In genomic region chr19:48634036-48634342, GRCh38 we compare ENCODE assay signal across 9 cellular contexts. TPM values are rescaled to one million over a fixed set of nuclear protein-coding genes. Genes with fewer than 3 reads are reported as not detected.
DNase-seq lines count a peak whose midpoint lies in the region; ATAC-seq, FAIRE-seq and TF ChIP-seq lines count a peak whose summit lies in the region.
"Had no signal": no experiment of that assay in that cellular context is flagged by ENCODE, and none has a peak within 500 bp of the region (broad histone marks: within the 10 kb centered on the region; RNA-seq: fewer than 3 reads in every experiment).

No MANE protein-coding gene starts in this region.

- H3K27me3 ChIP-seq in A673 (replicated peaks; ENCODE audit: insufficient read depth, low read depth, low read length, poor library complexity): no peaks in the 10 kb centered on the region
- peaks cover 9% of the 10 kb centered on the region; the same call in 1 of the 2 replicates for H3K27me3 ChIP-seq in HUES48 (ENCODE audit: control insufficient read depth, insufficient read depth, low read length)
- H3K27me3 ChIP-seq in mammary epithelial cell (ENCODE audit: insufficient read depth, low read length): no peaks in the 10 kb centered on the region
- no peaks in the 10 kb centered on the region for H3K27me3 ChIP-seq in muscle layer of duodenum (ENCODE audit: low read depth, low read length)

- BruUV-seq in A673 (replicated peaks; lab: Mats Ljungman, UMichigan): no TSS peak
- BruUV-seq in mammary epithelial cell (replicated peaks; lab: Mats Ljungman, UMichigan): no TSS peak

- H3K4me1 ChIP-seq in A673 (ENCODE audit: insufficient read depth, low read length, poor library complexity, severe bottlenecking): peaks cover 53% of the 10 kb centered on the region
- peaks cover 35% of the 10 kb centered on the region for H3K4me1 ChIP-seq in HUES48 (ENCODE audit: control insufficient read depth, insufficient read depth, low read length)
- H3K4me1 ChIP-seq in mammary epithelial cell (ENCODE audit: insufficient read depth, low read length): peaks cover 46% of the 10 kb centered on the region
- H3K4me1 ChIP-seq in muscle layer of duodenum (ENCODE audit: control insufficient read depth in 1 of 2, insufficient read depth in 2 of 2, low read length in 2 of 2): peaks cover 24 to 62% of the 10 kb centered on the region in 2 donors

- peak overlapping the region; percentile 33 for H3K4me3 ChIP-seq in A673 (ENCODE audit: low read depth, low read length, poor library complexity, severe bottlenecking)
- H3K4me3 ChIP-seq in HUES48 (ENCODE audit: low read depth, low read length): peak overlapping the region; percentile 26
- peak overlapping the region in 1 of 3 experiments; percentile 23 for H3K4me3 ChIP-seq in mammary epithelial cell (replicated peaks in 1 of 3; ENCODE audit: insufficient read depth in 1 of 3, low read depth in 2 of 3, low read length in 3 of 3)
- peak overlapping the region; percentile 49 to 96 for H3K4me3 ChIP-seq in muscle layer of duodenum (ENCODE audit: low read depth in 1 of 2, low read length in 2 of 2)

- H3K9me3 ChIP-seq in A673 (ENCODE audit: low read depth, low read length, poor library complexity, severe bottlenecking) (no peaks in the 10 kb centered on the region), HUES48 (ENCODE audit: control insufficient read depth, insufficient read depth, low read length) (no peaks in the 10 kb centered on the region), mammary epithelial cell (replicated peaks; ENCODE audit: insufficient read depth, low read length) (no peaks in the 10 kb centered on the region), muscle layer of duodenum (ENCODE audit: control insufficient read depth in 1 of 2, low read length in 2 of 2) (no peaks in the 10 kb centered on the region)

- H3K27ac ChIP-seq in A673 (ENCODE audit: low read depth, low read length, poor library complexity, severe bottlenecking) (peak overlapping the region; percentile 91), HUES48 (ENCODE audit: low read depth, low read length) (peak overlapping the region; percentile 21), mammary epithelial cell (ENCODE audit: insufficient read depth, low read depth, low read length) (no peak overlapping the region), muscle layer of duodenum (ENCODE audit: low read length) (peak overlapping the region; percentile 71)

- no peaks in the 10 kb centered on the region for H4K20me1 ChIP-seq in mammary epithelial cell (ENCODE audit: insufficient read depth, low read length)

- CTCF ChIA-PET in A673 (lab: Charles Lee): interaction anchor here (0.6 kb wide), 1 partner anchor 45 kb away, joined by 15 read pairs; no protein-coding TSS in a partner anchor
- CTCF ChIA-PET in mammary epithelial cell (lab: Charles Lee; ENCODE audit: low non-redundant PET): no interaction called here
- CTCF ChIA-PET in GM10248 (lab: Yijun Ruan, JAX): interaction anchor here (1.0 to 2.7 kb wide), 4 partner anchors 10 to 202 kb away, joined by 3 to 20 read pairs (median 4); partner anchors contain the start of genes HSD17B14, RPL18 and SPHK2

- in situ Hi-C loops in mammary epithelial cell (cut with MboI; ENCODE audit: low sequenced_read_pairs in 2 of 2): loop anchor here in 1 of 2 donors (25.0 kb wide), 1 partner anchor 353 kb away; the partner anchor contains the start of genes GYS1 and RUVBL2

- ATAC-seq in GM21360 (IDR thresholded peaks at IDR 0.05; ENCODE audit: unreplicated experiment): no peak

- H3K9ac ChIP-seq in HUES48 (ENCODE audit: low read depth, low read length) (no peak overlapping the region), mammary epithelial cell (ENCODE audit: insufficient read depth, low read length) (no peak overlapping the region)

- H3K36me3 ChIP-seq in A673 (ENCODE audit: insufficient read depth, low read length, poor library complexity, severe bottlenecking) (peaks cover 19% of the 10 kb centered on the region), HUES48 (ENCODE audit: control insufficient read depth, insufficient read depth, low read length) (peaks cover 4% of the 10 kb centered on the region), mammary epithelial cell (ENCODE audit: insufficient read depth, low read length) (no peaks in the 10 kb centered on the region), muscle layer of duodenum (ENCODE audit: control insufficient read depth in 1 of 2, insufficient read depth in 2 of 2, low read length in 2 of 2) (peaks cover 4 to 9% of the 10 kb centered on the region in 2 donors)

- peak overlapping the region; percentile 46 for H3K4me2 ChIP-seq in mammary epithelial cell (ENCODE audit: insufficient read depth, low read depth, low read length)

- POLR2A ChIA-PET in A673 (lab: Charles Lee; ENCODE audit: low non-redundant PET) (interaction anchor here (0.6 to 0.9 kb wide), 2 partner anchors 10 to 350 kb away, joined by 3 to 4 read pairs; no protein-coding TSS in a partner anchor), GM10248 (lab: Yijun Ruan, JAX) (interaction anchor here (3.4 kb wide), 1 partner anchor 15 kb away, joined by 16 read pairs; the partner anchor contains the start of genes RPL18 and SPHK2)

- H2AFZ ChIP-seq in mammary epithelial cell (ENCODE audit: low read depth, low read length): peak overlapping the region; percentile 33

- TF ChIP-seq CTCF in A673 (conservative IDR thresholded peaks at IDR 0.05; ENCODE audit: low read depth, low read length): no peak
- no peak for TF ChIP-seq CTCF in mammary epithelial cell (conservative IDR thresholded peaks at IDR 0.05 in 1 of 2, IDR thresholded peaks at IDR 0.05 in 1 of 2; ENCODE audit: extremely low read depth in 1 of 2, insufficient read depth in 1 of 2, low read depth in 1 of 2, low read length in 2 of 2)
- no peak for TF ChIP-seq CTCF in GM10248 (IDR thresholded peaks at IDR 0.05; ENCODE audit: control extremely low read depth, extremely low read depth, low read depth, missing control alignments)

- dilution Hi-C loops in mammary epithelial cell (cut with HindIII; ENCODE audit: low sequenced_read_pairs): loop anchor here (5.0 kb wide), 3 partner anchors 43 to 302 kb away; no protein-coding TSS in a partner anchor

- H3K79me2 ChIP-seq in mammary epithelial cell (ENCODE audit: insufficient read depth, low read length): no peaks in the 10 kb centered on the region

- 50% methylated on average over 6 of the region's 7 CpGs for WGBS in mammary epithelial cell (ENCODE audit: low coverage, missing lambda C conversion rate)

- no peak for FAIRE-seq in urothelium cell line (lab: Jason Lieb, UNC)

- intact Hi-C loops in A673 (cut with micrococcal nuclease; ENCODE audit: unreplicated experiment) (no loop called here), mammary epithelial cell (cut with micrococcal nuclease) (no loop called here)

- no peak for DNase-seq in A673 (ENCODE audit: low spot score)
- DNase-seq in mammary epithelial cell: no peak
- DNase-seq in GM10248 (ENCODE audit: extremely low spot score): no peak
- no peak for DNase-seq in urothelium cell line (ENCODE audit: low spot score)
- no peak for DNase-seq in NCI-H1694 treated with DMSO at 0.1 percent for 48 hours (lab: John Stamatoyannopoulos, UW)

RNA-seq across cellular contexts. Expression of gene DBP, which starts 3.2 kb away (rescaled TPM):
- total RNA-seq in A673 (2021) (14.2 and 22.1 TPM in 2 replicates), mammary epithelial cell (1 to 10 TPM in 1 of 2 donors, under 1 TPM in 1; 0.73 to 2.2 TPM)
- polyA plus RNA-seq in mammary epithelial cell: 0.69 TPM
- not detected for polyA minus RNA-seq in mammary epithelial cell

RNA-seq across cellular contexts. Expression of gene CA11, which starts 12.0 kb away (rescaled TPM):
- total RNA-seq in A673 (2021): 36.8 and 38.2 TPM in 2 replicates
- total RNA-seq in mammary epithelial cell: 1 to 10 TPM; 3.0 to 3.5 TPM
- 1.3 TPM for polyA plus RNA-seq in mammary epithelial cell
- polyA minus RNA-seq in mammary epithelial cell: not detected

RNA-seq across cellular contexts. Expression of gene SPHK2, which starts 14.7 kb away (rescaled TPM):
- total RNA-seq in A673 (2021) (38.8 and 43.0 TPM in 2 replicates), mammary epithelial cell (10 to 100 TPM in 1 of 2 donors, 1 to 10 TPM in 1; 4.0 to 15.7 TPM)
- polyA plus RNA-seq in mammary epithelial cell: 6.0 TPM
- 0.47 TPM for polyA minus RNA-seq in mammary epithelial cell

RNA-seq across cellular contexts. Expression of gene RPL18, which starts 15.0 kb away (rescaled TPM):
- total RNA-seq in A673 (2021) (1,417 and 1,448 TPM in 2 replicates), mammary epithelial cell (1,000 to 10,000 TPM; 1,261 to 1,652 TPM)
- polyA plus RNA-seq in mammary epithelial cell: 2,143 TPM
- polyA minus RNA-seq in mammary epithelial cell: 987 TPM

RNA-seq across cellular contexts. Expression of gene FAM83E, which starts 19.1 kb away (rescaled TPM):
- total RNA-seq in A673 (2021): 5.5 and 6.1 TPM in 2 replicates
- 1 to 10 TPM in 1 of 2 donors, under 1 TPM in 1; 0.33 to 3.2 TPM for total RNA-seq in mammary epithelial cell
- 0.07 TPM for polyA plus RNA-seq in mammary epithelial cell
- polyA minus RNA-seq in mammary epithelial cell: not detected
- total RNA-seq: subcutaneous adipose tissue had no signal
